Comparison of ENCODE assay signal across 1 cellular context in the genomic region with DNA sequence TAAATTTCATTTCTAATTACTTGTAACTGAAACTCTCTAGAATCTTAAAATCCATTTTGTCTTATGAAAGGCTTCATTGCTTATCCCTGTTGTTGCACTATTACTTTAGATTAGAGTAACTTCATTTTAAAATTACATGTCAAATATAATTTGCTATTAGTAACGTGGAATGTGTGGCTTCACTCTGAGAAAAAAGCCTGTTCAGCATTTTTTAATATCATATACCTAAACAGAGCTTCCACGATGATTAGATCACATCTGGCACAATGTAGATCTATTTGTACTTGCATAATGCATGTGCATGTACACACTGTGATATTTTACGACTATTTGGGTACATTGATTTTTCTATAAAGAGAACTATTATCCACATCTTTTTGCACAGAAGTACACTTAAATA.
TF ChIP-seq lines count a peak whose summit lies in the region.

No MANE protein-coding gene starts in this region.

TF ChIP-seq in GM23338, 12 proteins besides CTCF, POLR2A, EP300 and RAD21 (continued from another document):
- TF ChIP-seq, protein P1, sequence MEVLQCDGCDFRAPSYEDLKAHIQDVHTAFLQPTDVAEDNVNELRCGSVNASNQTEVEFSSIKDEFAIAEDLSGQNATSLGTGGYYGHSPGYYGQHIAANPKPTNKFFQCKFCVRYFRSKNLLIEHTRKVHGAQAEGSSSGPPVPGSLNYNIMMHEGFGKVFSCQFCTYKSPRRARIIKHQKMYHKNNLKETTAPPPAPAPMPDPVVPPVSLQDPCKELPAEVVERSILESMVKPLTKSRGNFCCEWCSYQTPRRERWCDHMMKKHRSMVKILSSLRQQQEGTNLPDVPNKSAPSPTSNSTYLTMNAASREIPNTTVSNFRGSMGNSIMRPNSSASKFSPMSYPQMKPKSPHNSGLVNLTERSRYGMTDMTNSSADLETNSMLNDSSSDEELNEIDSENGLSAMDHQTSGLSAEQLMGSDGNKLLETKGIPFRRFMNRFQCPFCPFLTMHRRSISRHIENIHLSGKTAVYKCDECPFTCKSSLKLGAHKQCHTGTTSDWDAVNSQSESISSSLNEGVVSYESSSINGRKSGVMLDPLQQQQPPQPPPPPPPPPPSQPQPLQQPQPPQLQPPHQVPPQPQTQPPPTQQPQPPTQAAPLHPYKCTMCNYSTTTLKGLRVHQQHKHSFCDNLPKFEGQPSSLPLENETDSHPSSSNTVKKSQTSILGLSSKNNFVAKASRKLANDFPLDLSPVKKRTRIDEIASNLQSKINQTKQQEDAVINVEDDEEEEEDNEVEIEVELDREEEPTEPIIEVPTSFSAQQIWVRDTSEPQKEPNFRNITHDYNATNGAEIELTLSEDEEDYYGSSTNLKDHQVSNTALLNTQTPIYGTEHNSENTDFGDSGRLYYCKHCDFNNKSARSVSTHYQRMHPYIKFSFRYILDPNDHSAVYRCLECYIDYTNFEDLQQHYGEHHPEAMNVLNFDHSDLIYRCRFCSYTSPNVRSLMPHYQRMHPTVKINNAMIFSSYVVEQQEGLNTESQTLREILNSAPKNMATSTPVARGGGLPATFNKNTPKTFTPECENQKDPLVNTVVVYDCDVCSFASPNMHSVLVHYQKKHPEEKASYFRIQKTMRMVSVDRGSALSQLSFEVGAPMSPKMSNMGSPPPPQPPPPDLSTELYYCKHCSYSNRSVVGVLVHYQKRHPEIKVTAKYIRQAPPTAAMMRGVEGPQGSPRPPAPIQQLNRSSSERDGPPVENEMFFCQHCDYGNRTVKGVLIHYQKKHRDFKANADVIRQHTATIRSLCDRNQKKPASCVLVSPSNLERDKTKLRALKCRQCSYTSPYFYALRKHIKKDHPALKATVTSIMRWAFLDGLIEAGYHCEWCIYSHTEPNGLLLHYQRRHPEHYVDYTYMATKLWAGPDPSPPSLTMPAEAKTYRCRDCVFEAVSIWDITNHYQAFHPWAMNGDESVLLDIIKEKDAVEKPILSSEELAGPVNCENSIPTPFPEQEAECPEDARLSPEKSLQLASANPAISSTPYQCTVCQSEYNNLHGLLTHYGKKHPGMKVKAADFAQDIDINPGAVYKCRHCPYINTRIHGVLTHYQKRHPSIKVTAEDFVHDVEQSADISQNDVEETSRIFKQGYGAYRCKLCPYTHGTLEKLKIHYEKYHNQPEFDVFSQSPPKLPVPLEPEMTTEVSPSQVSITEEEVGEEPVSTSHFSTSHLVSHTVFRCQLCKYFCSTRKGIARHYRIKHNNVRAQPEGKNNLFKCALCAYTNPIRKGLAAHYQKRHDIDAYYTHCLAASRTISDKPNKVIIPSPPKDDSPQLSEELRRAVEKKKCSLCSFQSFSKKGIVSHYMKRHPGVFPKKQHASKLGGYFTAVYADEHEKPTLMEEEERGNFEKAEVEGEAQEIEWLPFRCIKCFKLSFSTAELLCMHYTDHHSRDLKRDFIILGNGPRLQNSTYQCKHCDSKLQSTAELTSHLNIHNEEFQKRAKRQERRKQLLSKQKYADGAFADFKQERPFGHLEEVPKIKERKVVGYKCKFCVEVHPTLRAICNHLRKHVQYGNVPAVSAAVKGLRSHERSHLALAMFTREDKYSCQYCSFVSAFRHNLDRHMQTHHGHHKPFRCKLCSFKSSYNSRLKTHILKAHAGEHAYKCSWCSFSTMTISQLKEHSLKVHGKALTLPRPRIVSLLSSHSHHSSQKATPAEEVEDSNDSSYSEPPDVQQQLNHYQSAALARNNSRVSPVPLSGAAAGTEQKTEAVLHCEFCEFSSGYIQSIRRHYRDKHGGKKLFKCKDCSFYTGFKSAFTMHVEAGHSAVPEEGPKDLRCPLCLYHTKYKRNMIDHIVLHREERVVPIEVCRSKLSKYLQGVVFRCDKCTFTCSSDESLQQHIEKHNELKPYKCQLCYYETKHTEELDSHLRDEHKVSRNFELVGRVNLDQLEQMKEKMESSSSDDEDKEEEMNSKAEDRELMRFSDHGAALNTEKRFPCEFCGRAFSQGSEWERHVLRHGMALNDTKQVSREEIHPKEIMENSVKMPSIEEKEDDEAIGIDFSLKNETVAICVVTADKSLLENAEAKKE (CRISPR knock-in tag; IDR thresholded peaks at IDR 0.05) = no peak
- TF ChIP-seq ZNF331 (CRISPR knock-in tag; IDR thresholded peaks at IDR 0.05; ENCODE audit: low read depth) (no peak), CREB1 (CRISPR knock-in tag; IDR thresholded peaks at IDR 0.05; ENCODE audit: low read depth) (no peak), EZH2phosphoT487 (IDR thresholded peaks at IDR 0.05; ENCODE audit: unreplicated experiment) (no peak), JUNB (IDR thresholded peaks at IDR 0.05; ENCODE audit: unreplicated experiment) (no peak), POLR2AphosphoS5 (IDR thresholded peaks at IDR 0.05; ENCODE audit: low read depth) (no peak), STAT1 (IDR thresholded peaks at IDR 0.05; ENCODE audit: unreplicated experiment) (no peak), EZH2 (IDR thresholded peaks at IDR 0.05; ENCODE audit: low read depth, unreplicated experiment) (no peak), ZNF114 (CRISPR knock-in tag; IDR thresholded peaks at IDR 0.05) (no peak)
- TF ChIP-seq, protein P2, sequence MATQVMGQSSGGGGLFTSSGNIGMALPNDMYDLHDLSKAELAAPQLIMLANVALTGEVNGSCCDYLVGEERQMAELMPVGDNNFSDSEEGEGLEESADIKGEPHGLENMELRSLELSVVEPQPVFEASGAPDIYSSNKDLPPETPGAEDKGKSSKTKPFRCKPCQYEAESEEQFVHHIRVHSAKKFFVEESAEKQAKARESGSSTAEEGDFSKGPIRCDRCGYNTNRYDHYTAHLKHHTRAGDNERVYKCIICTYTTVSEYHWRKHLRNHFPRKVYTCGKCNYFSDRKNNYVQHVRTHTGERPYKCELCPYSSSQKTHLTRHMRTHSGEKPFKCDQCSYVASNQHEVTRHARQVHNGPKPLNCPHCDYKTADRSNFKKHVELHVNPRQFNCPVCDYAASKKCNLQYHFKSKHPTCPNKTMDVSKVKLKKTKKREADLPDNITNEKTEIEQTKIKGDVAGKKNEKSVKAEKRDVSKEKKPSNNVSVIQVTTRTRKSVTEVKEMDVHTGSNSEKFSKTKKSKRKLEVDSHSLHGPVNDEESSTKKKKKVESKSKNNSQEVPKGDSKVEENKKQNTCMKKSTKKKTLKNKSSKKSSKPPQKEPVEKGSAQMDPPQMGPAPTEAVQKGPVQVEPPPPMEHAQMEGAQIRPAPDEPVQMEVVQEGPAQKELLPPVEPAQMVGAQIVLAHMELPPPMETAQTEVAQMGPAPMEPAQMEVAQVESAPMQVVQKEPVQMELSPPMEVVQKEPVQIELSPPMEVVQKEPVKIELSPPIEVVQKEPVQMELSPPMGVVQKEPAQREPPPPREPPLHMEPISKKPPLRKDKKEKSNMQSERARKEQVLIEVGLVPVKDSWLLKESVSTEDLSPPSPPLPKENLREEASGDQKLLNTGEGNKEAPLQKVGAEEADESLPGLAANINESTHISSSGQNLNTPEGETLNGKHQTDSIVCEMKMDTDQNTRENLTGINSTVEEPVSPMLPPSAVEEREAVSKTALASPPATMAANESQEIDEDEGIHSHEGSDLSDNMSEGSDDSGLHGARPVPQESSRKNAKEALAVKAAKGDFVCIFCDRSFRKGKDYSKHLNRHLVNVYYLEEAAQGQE (IDR thresholded peaks at IDR 0.05; ENCODE audit: unreplicated experiment) = no peak
- TF ChIP-seq, protein P3, sequence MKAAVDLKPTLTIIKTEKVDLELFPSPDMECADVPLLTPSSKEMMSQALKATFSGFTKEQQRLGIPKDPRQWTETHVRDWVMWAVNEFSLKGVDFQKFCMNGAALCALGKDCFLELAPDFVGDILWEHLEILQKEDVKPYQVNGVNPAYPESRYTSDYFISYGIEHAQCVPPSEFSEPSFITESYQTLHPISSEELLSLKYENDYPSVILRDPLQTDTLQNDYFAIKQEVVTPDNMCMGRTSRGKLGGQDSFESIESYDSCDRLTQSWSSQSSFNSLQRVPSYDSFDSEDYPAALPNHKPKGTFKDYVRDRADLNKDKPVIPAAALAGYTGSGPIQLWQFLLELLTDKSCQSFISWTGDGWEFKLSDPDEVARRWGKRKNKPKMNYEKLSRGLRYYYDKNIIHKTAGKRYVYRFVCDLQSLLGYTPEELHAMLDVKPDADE (IDR thresholded peaks at IDR 0.05) = no peak
